ENCODE assay signal across 8 cellular contexts in genomic region chr4:145179201-145179860, GRCh38. TPM values are rescaled to one million over a fixed set of nuclear protein-coding genes. Genes with fewer than 3 reads are reported as not detected.
DNase-seq lines count a peak whose midpoint lies in the region; ATAC-seq, FAIRE-seq and TF ChIP-seq lines count a peak whose summit lies in the region.

No MANE protein-coding gene starts in this region.

- peak overlapping the region; percentile 98 for H3K27ac ChIP-seq in keratinocyte (ENCODE audit: control insufficient read depth, insufficient read depth, low read length)

- CTCF ChIA-PET in activated B cell treated with CpG ODN at 0.5 μM for 24 hours (lab: Charles Lee), result no interaction called here

- intact Hi-C loops in activated B cell treated with CpG ODN at 0.5 μM for 24 hours (cut with micrococcal nuclease), result loop anchor here (1.0 to 5.0 kb wide), 3 partner anchors 10 to 1992 kb away; partner anchors contain the start of gene LSM6

- H3K27me3 ChIP-seq in bronchial epithelial cell (ENCODE audit: control insufficient read depth, insufficient read depth, low read length), result no peaks in the 10 kb centered on the region
- H3K27me3 ChIP-seq in keratinocyte (ENCODE audit: control insufficient read depth, extremely low read depth, insufficient read depth, low read length), result no peaks in the 10 kb centered on the region

- POLR2A ChIA-PET in activated B cell treated with CpG ODN at 0.5 μM for 24 hours (lab: Charles Lee), result interaction anchor here (0.6 to 3.7 kb wide), 7 partner anchors 10 to 440 kb away, joined by 3 to 37 read pairs (median 5); partner anchors contain the start of genes ABCE1, ANAPC10 and MMAA

- no peak for FAIRE-seq in bronchial epithelial cell (lab: Jason Lieb, UNC)
- no peak for FAIRE-seq in keratinocyte (lab: Jason Lieb, UNC)

- H3K27ac Mint-ChIP-seq in activated B cell treated with CpG ODN at 0.5 μM for 24 hours, result peak overlapping the region; percentile 93

- peaks cover 2% of the 10 kb centered on the region for H3K9me1 ChIP-seq in keratinocyte (ENCODE audit: control insufficient read depth, extremely low read depth, insufficient read depth, low read length)

- H3K4me1 ChIP-seq in keratinocyte (ENCODE audit: control insufficient read depth, extremely low read depth, insufficient read depth, low read length), result peaks cover 20% of the 10 kb centered on the region

- DNase-seq in G401 (ENCODE audit: low spot score) (peak; percentile 52), KBM-7 (peak; percentile 58), activated B cell treated with CpG ODN at 0.5 μM for 24 hours (peak; percentile 66), bronchial epithelial cell (ENCODE audit: low read depth) (peak; percentile 48), keratinocyte (ENCODE audit: low read depth, low spot score) (no peak), NCI-H1694 (lab: John Stamatoyannopoulos, UW) (no peak)
- peak; percentile 87 for DNase-seq in stimulated activated CD4-positive, alpha-beta T cell treated with anti-CD3 and anti-CD28 coated beads, Interleukin-15, amount 100 ng/mL, for 24 hours

- H3K9me3 Mint-ChIP-seq in activated B cell treated with CpG ODN at 0.5 μM for 24 hours, result no peaks in the 10 kb centered on the region

- peak overlapping the region; percentile 87 for H3K4me2 ChIP-seq in keratinocyte (ENCODE audit: control insufficient read depth, extremely low read depth, insufficient read depth, low read depth, low read length)

- peaks cover 52% of the 10 kb centered on the region for H3K79me2 ChIP-seq in keratinocyte (ENCODE audit: control insufficient read depth, insufficient read depth, low read length)

- dilution Hi-C loops in keratinocyte (cut with MboI; ENCODE audit: extremely low pct_ligation_motif_present, low sequenced_read_pairs), result no loop called here

- no peaks in the 10 kb centered on the region for H3K27me3 Mint-ChIP-seq in activated B cell treated with CpG ODN at 0.5 μM for 24 hours

- H4K20me1 ChIP-seq in keratinocyte (ENCODE audit: control insufficient read depth, extremely low read depth, insufficient read depth, low read length), result no peaks in the 10 kb centered on the region

- no peaks in the 10 kb centered on the region for H3K9me3 ChIP-seq in keratinocyte (ENCODE audit: control insufficient read depth, low read depth, low read length)

- in situ Hi-C loops in G401 (cut with HindIII; ENCODE audit: low sequenced_read_pairs), result no loop called here
- in situ Hi-C loops in KBM-7 (cut with MboI; ENCODE audit: low pct_unique_long_range_greater_than_20kb, low sequenced_read_pairs), result no loop called here

- TF ChIP-seq CTCF in activated B cell treated with CpG ODN at 0.5 μM for 24 hours (IDR thresholded peaks at IDR 0.05) (no peak), bronchial epithelial cell (IDR thresholded peaks at IDR 0.05; ENCODE audit: insufficient read depth, low read length, severe bottlenecking) (no peak), keratinocyte (optimal IDR thresholded peaks at IDR 0.05 in 1 of 3, IDR thresholded peaks at IDR 0.05 in 1 of 3, conservative IDR thresholded peaks at IDR 0.05 in 1 of 3; ENCODE audit: extremely low read depth in 1 of 3, insufficient read depth in 2 of 3, low read length in 3 of 3) (no peak)

- H3K36me3 Mint-ChIP-seq in activated B cell treated with CpG ODN at 0.5 μM for 24 hours (ENCODE audit: low read depth), result peaks cover 14% of the 10 kb centered on the region

- H3K36me3 ChIP-seq in bronchial epithelial cell (ENCODE audit: control insufficient read depth, insufficient read depth, low read length), result no peaks in the 10 kb centered on the region
- no peaks in the 10 kb centered on the region for H3K36me3 ChIP-seq in keratinocyte (ENCODE audit: control insufficient read depth in 2 of 2, extremely low read depth in 1 of 2, insufficient read depth in 2 of 2, low read length in 2 of 2)

- H3K9ac ChIP-seq in keratinocyte (ENCODE audit: control insufficient read depth, extremely low read depth, insufficient read depth, low read length), result peak overlapping the region; percentile 91

- peak overlapping the region; percentile 89 for H3K4me3 Mint-ChIP-seq in activated B cell treated with CpG ODN at 0.5 μM for 24 hours

- peaks cover 36% of the 10 kb centered on the region for H3K4me1 Mint-ChIP-seq in activated B cell treated with CpG ODN at 0.5 μM for 24 hours

- H3K4me3 ChIP-seq in bronchial epithelial cell (ENCODE audit: low read depth, low read length), result peak overlapping the region; percentile 77
- peak overlapping the region; percentile 80 to 96 (median 86) for H3K4me3 ChIP-seq in keratinocyte (ENCODE audit: control insufficient read depth in 2 of 3, extremely low read depth in 1 of 3, insufficient read depth in 2 of 3, low read depth in 1 of 3, low read length in 3 of 3)

- peak; percentile 36 for ATAC-seq in GM21717 (IDR thresholded peaks at IDR 0.05; ENCODE audit: unreplicated experiment)
- peak; percentile 38 for ATAC-seq in activated B cell treated with CpG ODN at 0.5 μM for 24 hours (ENCODE audit: low read depth)

- H2AFZ ChIP-seq in keratinocyte (ENCODE audit: control insufficient read depth, low read length), result peak overlapping the region; percentile 35

RNA-seq across cellular contexts. Expression of gene OTUD4, which starts 1.1 kb away (rescaled TPM):
- total RNA-seq in G401 (2014; rRNA removed; shearing (Covaris generic)), result 14.8 and 15.6 TPM in 2 replicates
- total RNA-seq in activated B cell treated with CpG ODN at 0.5 μM for 24 hours (45.2 and 47.3 TPM in 2 replicates), bronchial epithelial cell (22.9 TPM in 2 replicates)
- 20.0 to 30.2 TPM (median 25.1 TPM) in 3 replicates for polyA plus RNA-seq in keratinocyte
- 17.7 TPM for polyA plus RNA-seq in keratinocyte (2011; ENCODE audit: low read depth)
- 15.4 and 28.1 TPM in 2 replicates for polyA plus RNA-seq in keratinocyte (2011; cell fraction: cytosol; rRNA removed)
- 29.9 and 43.7 TPM in 2 replicates for polyA plus RNA-seq in keratinocyte (2011; cell fraction: nucleus; rRNA removed)
- polyA plus RNA-seq in keratinocyte (2012; ENCODE audit: low replicate concordance), result 12.2 and 19.6 TPM in 2 replicates
- polyA minus RNA-seq in keratinocyte, result 24.5 to 52.3 TPM (median 36.4 TPM) in 3 replicates
- polyA minus RNA-seq in keratinocyte (2011; cell fraction: cytosol; rRNA and poly(A)+ RNA removed), result 27.4 TPM
- 39.4 and 70.4 TPM in 2 replicates for polyA minus RNA-seq in keratinocyte (2011; cell fraction: nucleus; rRNA and poly(A)+ RNA removed)

Comparison
In these comparisons a context has a peak if more than half of its experiments do, and no peak if none do; other contexts are left out.
1. DNase-seq: peak in G401 (single experiment), KBM-7 (single experiment), activated B cell treated with CpG ODN at 0.5 μM for 24 hours (single experiment), bronchial epithelial cell (single experiment) and stimulated activated CD4-positive, alpha-beta T cell treated with anti-CD3 and anti-CD28 coated beads, Interleukin-15, amount 100 ng/mL, for 24 hours (single experiment); none in keratinocyte (single experiment) and NCI-H1694 (single experiment).